16 cellular contexts compared by ENCODE assay signal in genomic region chr4:3834186-3834920, GRCh38.
"Had no signal": no experiment of that assay in that cellular context is flagged by ENCODE, and none has a peak within 500 bp of the region (broad histone marks: within the 10 kb centered on the region; RNA-seq: fewer than 3 reads in every experiment).

No MANE protein-coding gene starts in this region.

- H3K27ac ChIP-seq: brain microvascular endothelial cell, left lung, pancreas had no signal

- H3K4me3 Mint-ChIP-seq: activated CD8-positive, alpha-beta memory T cell treated with anti-CD3 and anti-CD28 coated beads, Interleukin-2, amount 10 ng/mL, durations not matched to agents 7 days and 5 days; activated naive CD8-positive, alpha-beta T cell; activated T-cell treated with anti-CD3 and anti-CD28 coated beads, Interleukin-2, amount 50 U/mL, for 4 hours; neural crest cell; T-helper 1 cell treated with Interleukin-12 subunit alpha and Interleukin-12 subunit beta and Interleukin-4 antibody, amounts not matched to agents 30 μg/mL and 1 μg/mL, for 36 hours; type B pancreatic cell had no signal

- H3K4me1 ChIP-seq: left lung, pancreas had no signal

- H3K9me3 ChIP-seq: left lung, pancreas had no signal

- H3K4me3 ChIP-seq: left lung, pancreas had no signal

- H3K27me3 ChIP-seq: pancreas had no signal

- H3K9me3 Mint-ChIP-seq: activated T-cell treated with anti-CD3 and anti-CD28 coated beads, Interleukin-2, amount 50 U/mL, for 4 hours; neural crest cell; T-helper 1 cell treated with Interleukin-12 subunit alpha and Interleukin-12 subunit beta and Interleukin-4 antibody, amounts not matched to agents 30 μg/mL and 1 μg/mL, for 36 hours; type B pancreatic cell had no signal

- H3K4me1 Mint-ChIP-seq: activated CD8-positive, alpha-beta memory T cell treated with anti-CD3 and anti-CD28 coated beads, Interleukin-2, amount 10 ng/mL, durations not matched to agents 7 days and 5 days had no signal

- DNase-seq: activated CD4-positive, alpha-beta T cell treated with anti-CD3 and anti-CD28 coated beads, Interleukin-2, amount 50 U/mL, for 48 hours; activated CD4-positive, CD25-positive, alpha-beta regulatory T cell; activated CD8-positive, alpha-beta memory T cell treated with anti-CD3 and anti-CD28 coated beads, Interleukin-2, amount 10 ng/mL, durations not matched to agents 7 days and 5 days; activated effector memory CD4-positive, alpha-beta T cell treated with anti-CD3 and anti-CD28 coated beads, Interleukin-2, amount 50 U/mL, for 16 hours; activated T-cell treated with anti-CD3 and anti-CD28 coated beads, Interleukin-2, amount 50 U/mL, for 4 hours; brain microvascular endothelial cell; foreskin fibroblast; stimulated activated CD4-positive, alpha-beta T cell treated with anti-CD3 and anti-CD28 coated beads, Interleukin-2, amount 100 ng/mL, for 48 hours; stimulated activated naive CD4-positive, alpha-beta T cell treated with Interleukin-2 at 50 U/mL for 16 hours had no signal

- H3K36me3 ChIP-seq: brain microvascular endothelial cell, left lung, pancreas had no signal

- H3K27me3 Mint-ChIP-seq: activated CD8-positive, alpha-beta memory T cell treated with anti-CD3 and anti-CD28 coated beads, Interleukin-2, amount 10 ng/mL, durations not matched to agents 7 days and 5 days had no signal

- H3K27ac Mint-ChIP-seq: activated CD8-positive, alpha-beta memory T cell treated with anti-CD3 and anti-CD28 coated beads, Interleukin-2, amount 10 ng/mL, durations not matched to agents 7 days and 5 days; activated naive CD8-positive, alpha-beta T cell; T-helper 1 cell treated with Interleukin-12 subunit alpha and Interleukin-12 subunit beta and Interleukin-4 antibody, amounts not matched to agents 30 μg/mL and 1 μg/mL, for 36 hours; type B pancreatic cell had no signal

- ATAC-seq: activated CD8-positive, alpha-beta memory T cell treated with anti-CD3 and anti-CD28 coated beads, Interleukin-2, amount 10 ng/mL, durations not matched to agents 7 days and 5 days; activated T-cell treated with anti-CD3 and anti-CD28 coated beads, Interleukin-2, amount 50 U/mL, for 4 hours; esophagus mucosa; left lung; pancreas had no signal

- H3K36me3 Mint-ChIP-seq: activated CD8-positive, alpha-beta memory T cell treated with anti-CD3 and anti-CD28 coated beads, Interleukin-2, amount 10 ng/mL, durations not matched to agents 7 days and 5 days; activated naive CD8-positive, alpha-beta T cell; type B pancreatic cell had no signal
